Comparison of ENCODE assay signal across 23 cellular contexts in genomic region chr11:74971424-74971823, GRCh38.
"Had no signal": no experiment of that assay in that cellular context is flagged by ENCODE, and none has a peak within 500 bp of the region (broad histone marks: within the 10 kb centered on the region; RNA-seq: fewer than 3 reads in every experiment).

No MANE protein-coding gene starts in this region.

- H3K4me1 Mint-ChIP-seq: neural crest cell had no signal

- H3K27me3 Mint-ChIP-seq: activated B cell treated with CpG ODN at 0.5 μM for 24 hours; activated CD4-positive, alpha-beta T cell treated with anti-CD3 and anti-CD28 coated beads for 36 hours; naive B cell had no signal

- H3K27me3 ChIP-seq: body of pancreas, esophagus squamous epithelium, gastroesophageal sphincter, heart left ventricle, spleen, upper lobe of left lung had no signal

- H3K27ac Mint-ChIP-seq: activated B cell treated with CpG ODN at 0.5 μM for 24 hours; activated CD4-positive, alpha-beta T cell treated with anti-CD3 and anti-CD28 coated beads for 36 hours; activated naive CD4-positive, alpha-beta T cell treated with anti-CD3 and anti-CD28 coated beads for 36 hours had no signal

- DNase-seq: activated B cell treated with CpG ODN at 0.5 μM for 24 hours; activated CD4-positive, alpha-beta T cell treated with anti-CD3 and anti-CD28 coated beads for 36 hours; activated CD4-positive, alpha-beta T cell treated with anti-CD3 and anti-CD28 coated beads, Interleukin-2, amount 50 U/mL, for 4 hours; activated effector memory CD4-positive, alpha-beta T cell treated with Interleukin-2 at 50 U/mL for 16 hours; activated naive CD4-positive, alpha-beta T cell treated with anti-CD3 and anti-CD28 coated beads for 36 hours; activated T-cell treated with anti-CD3 and anti-CD28 coated beads, Interleukin-2, amount 50 U/mL, for 48 hours; body of pancreas; central memory CD4-positive, alpha-beta T cell; effector memory CD4-positive, alpha-beta T cell; esophagus squamous epithelium; heart left ventricle; islet precursor cell; left colon; mesendoderm; naive B cell; retina; spleen; stimulated activated CD4-positive, alpha-beta T cell treated with anti-CD3 and anti-CD28 coated beads, Interleukin-4, amount 100 ng/mL, for 1 hour; stimulated activated naive CD4-positive, alpha-beta T cell; T-helper 1 cell; upper lobe of left lung had no signal

- H3K27ac ChIP-seq: body of pancreas, esophagus squamous epithelium, gastroesophageal sphincter, heart left ventricle, spleen, upper lobe of left lung had no signal

- H3K9me3 Mint-ChIP-seq: activated B cell treated with CpG ODN at 0.5 μM for 24 hours; activated naive CD4-positive, alpha-beta T cell treated with anti-CD3 and anti-CD28 coated beads for 36 hours; naive B cell; neural crest cell had no signal

- H3K4me1 ChIP-seq: body of pancreas, esophagus squamous epithelium, gastroesophageal sphincter, spleen, upper lobe of left lung had no signal

- H3K9me3 ChIP-seq: body of pancreas, esophagus squamous epithelium, gastroesophageal sphincter, heart left ventricle, spleen, upper lobe of left lung had no signal

- H3K4me3 Mint-ChIP-seq: activated B cell treated with CpG ODN at 0.5 μM for 24 hours; activated CD4-positive, alpha-beta T cell treated with anti-CD3 and anti-CD28 coated beads for 36 hours; activated naive CD4-positive, alpha-beta T cell treated with anti-CD3 and anti-CD28 coated beads for 36 hours; naive B cell; neural crest cell had no signal

- H3K4me3 ChIP-seq: body of pancreas, esophagus squamous epithelium, gastroesophageal sphincter, heart left ventricle, spleen, upper lobe of left lung had no signal
